Comparison of ENCODE assay signal across 8 cellular contexts in genomic region chr1:40041466-40041838, GRCh38. TPM values are rescaled to one million over a fixed set of nuclear protein-coding genes. Genes with fewer than 3 reads are reported as not detected.
DNase-seq lines count a peak whose midpoint lies in the region; ATAC-seq and TF ChIP-seq lines count a peak whose summit lies in the region.

No MANE protein-coding gene starts in this region.

- TF ChIP-seq CTCF in HEK293 (tag by site-specific recombination; IDR thresholded peaks at IDR 0.05) (no peak), hepatocyte (IDR thresholded peaks at IDR 0.05; ENCODE audit: poor library complexity) (no peak), smooth muscle cell (IDR thresholded peaks at IDR 0.05; ENCODE audit: borderline replicate concordance, insufficient read depth, poor library complexity, severe bottlenecking) (no peak)

- no peak for DNase-seq in activated CD4-positive, alpha-beta memory T cell treated with anti-CD3 and anti-CD28 coated beads for 36 hours
- DNase-seq in hepatocyte (ENCODE audit: low spot score) (no peak), smooth muscle cell (lab: John Stamatoyannopoulos, UW; ENCODE audit: unreplicated experiment) (no peak), GM19238 (ENCODE audit: insufficient read length, low spot score) (no peak), GOT3 (lab: John Stamatoyannopoulos, UW) (no peak), NCI-H146 (lab: John Stamatoyannopoulos, UW) (no peak)

- H3K36me3 Mint-ChIP-seq in activated CD4-positive, alpha-beta memory T cell treated with anti-CD3 and anti-CD28 coated beads for 36 hours, result peaks cover 39% of the 10 kb centered on the region

- no peaks in the 10 kb centered on the region for H3K9me3 Mint-ChIP-seq in activated CD4-positive, alpha-beta memory T cell treated with anti-CD3 and anti-CD28 coated beads for 36 hours

- ATAC-seq in HG03175 (IDR thresholded peaks at IDR 0.05; ENCODE audit: unreplicated experiment), result no peak

- CTCF ChIA-PET in HEK293 (lab: Yijun Ruan, JAX), result interaction anchor here (1.7 to 2.0 kb wide), 2 partner anchors 9 to 122 kb away, joined by 6 to 7 read pairs; no protein-coding TSS in a partner anchor
- CTCF ChIA-PET in activated CD4-positive, alpha-beta memory T cell treated with anti-CD3 and anti-CD28 coated beads for 36 hours (lab: Charles Lee), result interaction anchor here (1.6 kb wide), 1 partner anchor 35 kb away, joined by 6 read pairs; no protein-coding TSS in a partner anchor

- H3K27ac ChIP-seq in HEK293 (ENCODE audit: extremely low read depth, low read depth, low read length) (no peak overlapping the region), hepatocyte (peak overlapping the region; percentile 80), smooth muscle cell (ENCODE audit: low read depth) (peak overlapping the region; percentile 57)

- H3K27me3 ChIP-seq in hepatocyte (no peaks in the 10 kb centered on the region), smooth muscle cell (ENCODE audit: low read depth) (no peaks in the 10 kb centered on the region)

- H4K20me1 ChIP-seq in hepatocyte (ENCODE audit: insufficient read depth, poor library complexity, severe bottlenecking), result peaks cover 23% of the 10 kb centered on the region
- peaks cover 55% of the 10 kb centered on the region for H4K20me1 ChIP-seq in smooth muscle cell (ENCODE audit: low read depth)

- H3K9ac ChIP-seq in smooth muscle cell (ENCODE audit: low read depth), result peak overlapping the region; percentile 91

- H3K36me3 ChIP-seq in HEK293 (ENCODE audit: control insufficient read depth in 2 of 2, insufficient read depth in 1 of 2, low read length in 2 of 2) (peaks cover 0 to 29% of the 10 kb centered on the region in 2 experiments), hepatocyte (replicated peaks; ENCODE audit: insufficient read depth, low read depth) (no peaks in the 10 kb centered on the region), smooth muscle cell (ENCODE audit: low read depth) (no peaks in the 10 kb centered on the region)

- peak overlapping the region; percentile 95 for H3K4me2 ChIP-seq in hepatocyte
- peak overlapping the region; percentile 94 for H3K4me2 ChIP-seq in smooth muscle cell

- 34% methylated on average over 5 of the region's 5 CpGs for WGBS in hepatocyte (ENCODE audit: low lambda C conversion rate, missing lambda C conversion rate)
- 26% methylated on average over 5 of the region's 5 CpGs for WGBS in smooth muscle cell (ENCODE audit: low lambda C conversion rate)

- peaks cover 3% of the 10 kb centered on the region for H3F3A ChIP-seq in smooth muscle cell (ENCODE audit: low read depth)

- intact Hi-C loops in activated CD4-positive, alpha-beta memory T cell treated with anti-CD3 and anti-CD28 coated beads for 36 hours (cut with micrococcal nuclease), result loop anchor here (1.0 to 5.0 kb wide), 6 partner anchors 8 to 361 kb away; partner anchors contain the start of genes MFSD2A, RLF and ZMPSTE24

- H3K4me3 Mint-ChIP-seq in activated CD4-positive, alpha-beta memory T cell treated with anti-CD3 and anti-CD28 coated beads for 36 hours, result peak overlapping the region; percentile 92

- H2AFZ ChIP-seq in hepatocyte (no peak overlapping the region), smooth muscle cell (ENCODE audit: low read depth) (no peak overlapping the region)

- H3K4me3 ChIP-seq in HEK293 (ENCODE audit: low read depth, low read length) (peak overlapping the region; percentile 73), hepatocyte (peak overlapping the region; percentile 41), smooth muscle cell (peak overlapping the region; percentile 91)

- H3K4me1 Mint-ChIP-seq in activated CD4-positive, alpha-beta memory T cell treated with anti-CD3 and anti-CD28 coated beads for 36 hours (ENCODE audit: low read depth), result peaks cover 61% of the 10 kb centered on the region

- H3K79me2 ChIP-seq in hepatocyte, result peaks cover 58% of the 10 kb centered on the region
- H3K79me2 ChIP-seq in smooth muscle cell (ENCODE audit: low read depth), result peaks cover 59% of the 10 kb centered on the region

- H3K27me3 Mint-ChIP-seq in activated CD4-positive, alpha-beta memory T cell treated with anti-CD3 and anti-CD28 coated beads for 36 hours, result no peaks in the 10 kb centered on the region

- POLR2A ChIA-PET in HEK293 (lab: Yijun Ruan, JAX), result no interaction called here
- POLR2A ChIA-PET in activated CD4-positive, alpha-beta memory T cell treated with anti-CD3 and anti-CD28 coated beads for 36 hours (lab: Charles Lee), result interaction anchor here (1.3 to 4.1 kb wide), 3 partner anchors 9 to 19 kb away, joined by 6 to 27 read pairs (median 8); no protein-coding TSS in a partner anchor

- H3K9me3 ChIP-seq in HEK293 (ENCODE audit: control insufficient read depth, insufficient read depth, low read depth, low read length), result no peaks in the 10 kb centered on the region
- no peaks in the 10 kb centered on the region for H3K9me3 ChIP-seq in hepatocyte (ENCODE audit: low read depth)
- H3K9me3 ChIP-seq in smooth muscle cell (replicated peaks; ENCODE audit: low read depth), result no peaks in the 10 kb centered on the region

- peak overlapping the region; percentile 98 for H3K27ac Mint-ChIP-seq in activated CD4-positive, alpha-beta memory T cell treated with anti-CD3 and anti-CD28 coated beads for 36 hours

- H3K4me1 ChIP-seq in HEK293 (ENCODE audit: control insufficient read depth, insufficient read depth, low read length) (no peaks in the 10 kb centered on the region), hepatocyte (ENCODE audit: insufficient read depth) (peaks cover 24% of the 10 kb centered on the region), smooth muscle cell (ENCODE audit: low read depth) (peaks cover 24% of the 10 kb centered on the region)

- no peaks in the 10 kb centered on the region for H3K9me2 ChIP-seq in hepatocyte (replicated peaks; ENCODE audit: insufficient read depth)

TF ChIP-seq in HEK293, 187 proteins besides CTCF, POLR2A, EP300 and RAD21:
- TF ChIP-seq ZSCAN30 (tag by site-specific recombination; IDR thresholded peaks at IDR 0.05) (no peak), ZNF311 (tag by site-specific recombination; IDR thresholded peaks at IDR 0.05; ENCODE audit: borderline replicate concordance) (no peak), ZNF133 (tag by site-specific recombination; IDR thresholded peaks at IDR 0.05) (no peak), ZNF221 (tag by site-specific recombination; IDR thresholded peaks at IDR 0.05; ENCODE audit: borderline replicate concordance) (no peak), GLI4 (tag by site-specific recombination; IDR thresholded peaks at IDR 0.05) (no peak), AEBP2 (tag by site-specific recombination; IDR thresholded peaks at IDR 0.05; ENCODE audit: borderline replicate concordance) (no peak), ZNF433 (tag by site-specific recombination; IDR thresholded peaks at IDR 0.05; ENCODE audit: low read depth) (no peak), KLF8 (tag by site-specific recombination; IDR thresholded peaks at IDR 0.05) (no peak), HOXC10 (CRISPR knock-in tag; IDR thresholded peaks at IDR 0.05) (no peak), ZNF571 (tag by site-specific recombination; IDR thresholded peaks at IDR 0.05) (no peak), PRDM1 (tag by site-specific recombination; IDR thresholded peaks at IDR 0.05) (no peak), YY2 (tag by site-specific recombination; IDR thresholded peaks at IDR 0.05) (no peak), ZNF701 (tag by site-specific recombination; IDR thresholded peaks at IDR 0.05) (no peak), EGR2 (tag by site-specific recombination; IDR thresholded peaks at IDR 0.05; ENCODE audit: low read depth) (no peak), ZNF112 (tag by site-specific recombination; IDR thresholded peaks at IDR 0.05) (no peak), ZNF654 (tag by site-specific recombination; IDR thresholded peaks at IDR 0.05; ENCODE audit: low read depth) (no peak), ZBTB17 (tag by site-specific recombination; IDR thresholded peaks at IDR 0.05) (no peak), ZNF426 (tag by site-specific recombination; IDR thresholded peaks at IDR 0.05) (no peak), ZBTB21 (tag by site-specific recombination; IDR thresholded peaks at IDR 0.05) (no peak), KLF9 (tag by site-specific recombination; IDR thresholded peaks at IDR 0.05; ENCODE audit: low read depth) (no peak)

RNA-seq across cellular contexts. Expression of gene CAP1, which starts 0.9 kb away (rescaled TPM):
- total RNA-seq in activated CD4-positive, alpha-beta memory T cell treated with anti-CD3 and anti-CD28 coated beads for 36 hours, result 100 to 1,000 TPM; 616 to 633 TPM
- total RNA-seq in hepatocyte, result 186 and 191 TPM in 2 replicates
- 189 and 191 TPM in 2 replicates for polyA plus RNA-seq in hepatocyte
- 362 and 390 TPM in 2 replicates for total RNA-seq in smooth muscle cell
- polyA plus RNA-seq in smooth muscle cell, result 370 and 381 TPM in 2 replicates

RNA-seq across cellular contexts. Expression of gene PPT1, which starts 55.6 kb away (rescaled TPM):
- total RNA-seq in activated CD4-positive, alpha-beta memory T cell treated with anti-CD3 and anti-CD28 coated beads for 36 hours, result 10 to 100 TPM; 67.1 to 67.4 TPM
- 64.2 and 86.5 TPM in 2 replicates for total RNA-seq in hepatocyte
- polyA plus RNA-seq in hepatocyte, result 78.0 and 80.2 TPM in 2 replicates
- 66.3 and 85.6 TPM in 2 replicates for total RNA-seq in smooth muscle cell
- polyA plus RNA-seq in smooth muscle cell, result 72.4 and 72.5 TPM in 2 replicates

Comparison
In these comparisons a context has a peak if more than half of its experiments do, and no peak if none do; other contexts are left out.
1. H3K4me3 ChIP-seq: peak in every context shown above with its lines; median percentile 91 in smooth muscle cell; 73 in HEK293; 41 in hepatocyte.